ENCODE assay signal across 9 cellular contexts in the genomic region with DNA sequence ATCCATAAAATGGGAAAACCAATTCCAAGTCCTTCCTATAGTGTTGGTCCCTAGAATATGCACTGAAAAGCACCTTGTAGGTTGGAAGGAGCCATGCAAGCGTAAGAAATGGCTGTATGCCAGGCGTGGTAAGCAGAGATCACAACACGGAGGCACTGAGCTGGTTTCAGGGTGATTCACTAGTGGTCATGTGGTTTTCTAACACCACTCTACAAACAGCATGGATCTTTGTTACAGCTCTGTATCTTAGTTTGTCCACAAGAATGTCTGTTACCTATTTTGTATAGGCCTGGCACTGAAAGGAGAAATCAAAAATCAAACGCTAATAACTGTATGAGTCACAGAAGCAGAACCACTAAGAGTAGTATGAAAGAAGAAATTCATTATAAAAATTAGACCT.
A peak's percentile ranks its signal among the peaks of the same experiment; 100 is the strongest.
DNase-seq lines count a peak whose midpoint lies in the region; ATAC-seq and TF ChIP-seq lines count a peak whose summit lies in the region.
"Had no signal": no experiment of that assay in that cellular context is flagged by ENCODE, and none has a peak within 500 bp of the region (broad histone marks: within the 10 kb centered on the region; RNA-seq: fewer than 3 reads in every experiment).

No MANE protein-coding gene starts in this region.

- H3K4me2 ChIP-seq in mesenchymal stem cell (ENCODE audit: low read length, poor library complexity, severe bottlenecking) (no peak overlapping the region), neural progenitor cell (no peak overlapping the region)

- H3K9me3 ChIP-seq in mesenchymal stem cell (ENCODE audit: control insufficient read depth, low read length): no peaks in the 10 kb centered on the region
- H3K9me3 ChIP-seq in neural progenitor cell (ENCODE audit: low read depth): peaks cover 3% of the 10 kb centered on the region

- H3K79me2 ChIP-seq in neural progenitor cell (ENCODE audit: low read depth): no peaks in the 10 kb centered on the region

- H2BK120ac ChIP-seq in mesenchymal stem cell (ENCODE audit: low read depth, low read length): no peak overlapping the region

- H3K4me1 Mint-ChIP-seq in HFFc6 (ENCODE audit: low read depth): peaks cover 16% of the 10 kb centered on the region
- H3K4me1 Mint-ChIP-seq in neural progenitor cell: no peaks in the 10 kb centered on the region

- H3K9ac ChIP-seq in mesenchymal stem cell (ENCODE audit: low read length): no peak overlapping the region
- no peak overlapping the region for H3K9ac ChIP-seq in neural progenitor cell

- H2AFZ ChIP-seq in mesenchymal stem cell (ENCODE audit: low read depth, low read length) (no peak overlapping the region), neural progenitor cell (replicated peaks) (no peak overlapping the region)

- H3K9me3 Mint-ChIP-seq in HFFc6 (peaks cover 4% of the 10 kb centered on the region; the same call in 1 of the 2 replicates), neural progenitor cell (peaks cover 5% of the 10 kb centered on the region)

- H3K14ac ChIP-seq in mesenchymal stem cell (ENCODE audit: low read length in 2 of 2): no peak overlapping the region

- H3K4ac ChIP-seq in mesenchymal stem cell (ENCODE audit: low read depth in 1 of 2, low read length in 2 of 2): no peak overlapping the region

- H4K20me1 ChIP-seq in neural progenitor cell (ENCODE audit: low read depth): no peaks in the 10 kb centered on the region

- peak overlapping the region; percentile 5; the same call in 1 of the 2 replicates for H3K4me3 Mint-ChIP-seq in HFFc6
- H3K4me3 Mint-ChIP-seq in neural progenitor cell: no peak overlapping the region

- no peak overlapping the region for H3K4me3 ChIP-seq in mesenchymal stem cell (ENCODE audit: insufficient read depth in 1 of 2, low read depth in 1 of 2, low read length in 2 of 2)
- H3K4me3 ChIP-seq in neural progenitor cell: no peak overlapping the region
- H3K4me3 ChIP-seq: lung had no signal

- peak overlapping the region; percentile 81 for H3K27ac ChIP-seq in mesenchymal stem cell (ENCODE audit: low read length, poor library complexity, severe bottlenecking)
- no peak overlapping the region for H3K27ac ChIP-seq in neural progenitor cell

- TF ChIP-seq CTCF in HFFc6 (IDR thresholded peaks at IDR 0.05) (no peak), neural progenitor cell (IDR thresholded peaks at IDR 0.05) (no peak)

- no peak overlapping the region for H2BK15ac ChIP-seq in mesenchymal stem cell (ENCODE audit: low read depth, poor library complexity, severe bottlenecking)

- no peak overlapping the region for H4K91ac ChIP-seq in mesenchymal stem cell (ENCODE audit: low read length)

- no peak overlapping the region for H2BK12ac ChIP-seq in mesenchymal stem cell (ENCODE audit: low read length in 2 of 2)

- no peaks in the 10 kb centered on the region for H3K79me1 ChIP-seq in mesenchymal stem cell (replicated peaks; ENCODE audit: low read length, poor library complexity, severe bottlenecking)

- in situ Hi-C loops in SK-MEL-5 (cut with HindIII; ENCODE audit: low pct_unique_long_range_greater_than_20kb, low sequenced_read_pairs): no loop called here

- ATAC-seq in GM18511 (IDR thresholded peaks at IDR 0.05; ENCODE audit: unreplicated experiment): peak; percentile 90

- DNase-seq in HFFc6 (peak; percentile 70), SK-MEL-5 (ENCODE audit: low read depth, low spot score) (peak; percentile 75), mesenchymal stem cell (peak; percentile 65), COLO668 (lab: John Stamatoyannopoulos, UW; ENCODE audit: unreplicated experiment) (no peak), NCI-H1436 treated with DMSO at 0.1 percent for 48 hours (lab: John Stamatoyannopoulos, UW) (no peak), neural progenitor cell (ENCODE audit: low spot score) (no peak), Ammon's horn (ENCODE audit: low spot score) (no peak)

- no peaks in the 10 kb centered on the region for H3F3A ChIP-seq in neural progenitor cell (ENCODE audit: low read depth)

- no peak overlapping the region for H2AK5ac ChIP-seq in mesenchymal stem cell (ENCODE audit: low read length, severe bottlenecking)

- H3K18ac ChIP-seq in mesenchymal stem cell (ENCODE audit: low read depth in 1 of 2, low read length in 2 of 2): no peak overlapping the region

- H2BK5ac ChIP-seq in mesenchymal stem cell (ENCODE audit: low read depth, low read length, poor library complexity, severe bottlenecking): peak overlapping the region; percentile 14

- H4K8ac ChIP-seq in mesenchymal stem cell (ENCODE audit: low read length): no peak overlapping the region

- no peak overlapping the region for H3K23ac ChIP-seq in mesenchymal stem cell (ENCODE audit: low read length in 2 of 2)

- no peaks in the 10 kb centered on the region for H3K27me3 ChIP-seq in mesenchymal stem cell (ENCODE audit: control insufficient read depth in 1 of 2, insufficient read depth in 1 of 2, low read length in 2 of 2)
- no peaks in the 10 kb centered on the region for H3K27me3 ChIP-seq in neural progenitor cell

- H3K4me1 ChIP-seq in mesenchymal stem cell (ENCODE audit: control insufficient read depth, insufficient read depth, low read depth, low read length): peaks cover 6% of the 10 kb centered on the region
- no peaks in the 10 kb centered on the region for H3K4me1 ChIP-seq in neural progenitor cell

- WGBS in mesenchymal stem cell: 51% methylated on average over 2 of the region's 4 CpGs

- H3K36me3 Mint-ChIP-seq in HFFc6 (ENCODE audit: low read depth) (no peaks in the 10 kb centered on the region), neural progenitor cell (no peaks in the 10 kb centered on the region)

- no peaks in the 10 kb centered on the region; the same call in 1 of the 2 replicates for H3K27me3 Mint-ChIP-seq in HFFc6 (ENCODE audit: insufficient read depth)
- peaks cover 2% of the 10 kb centered on the region for H3K27me3 Mint-ChIP-seq in neural progenitor cell (ENCODE audit: insufficient read depth, low read depth)

- H3K36me3 ChIP-seq in mesenchymal stem cell (ENCODE audit: control insufficient read depth in 1 of 2, insufficient read depth in 2 of 2, low read depth in 1 of 2, low read length in 2 of 2) (no peaks in the 10 kb centered on the region), neural progenitor cell (no peaks in the 10 kb centered on the region)

- H3K27ac Mint-ChIP-seq in HFFc6 (0 out of 2 replicates have a peak overlapping the region, but pooled peaks have one; percentile 14), neural progenitor cell (no peak overlapping the region)

Comparison
In these comparisons a context has a peak if more than half of its experiments do, and no peak if none do; other contexts are left out.
1. DNase-seq: peak in HFFc6 (single experiment), SK-MEL-5 (single experiment) and mesenchymal stem cell (single experiment); none in COLO668 (single experiment), NCI-H1436 treated with DMSO at 0.1 percent for 48 hours (single experiment), neural progenitor cell (single experiment) and Ammon's horn (single experiment).